Comparison of ENCODE assay signal across 8 cellular contexts in the genomic region with DNA sequence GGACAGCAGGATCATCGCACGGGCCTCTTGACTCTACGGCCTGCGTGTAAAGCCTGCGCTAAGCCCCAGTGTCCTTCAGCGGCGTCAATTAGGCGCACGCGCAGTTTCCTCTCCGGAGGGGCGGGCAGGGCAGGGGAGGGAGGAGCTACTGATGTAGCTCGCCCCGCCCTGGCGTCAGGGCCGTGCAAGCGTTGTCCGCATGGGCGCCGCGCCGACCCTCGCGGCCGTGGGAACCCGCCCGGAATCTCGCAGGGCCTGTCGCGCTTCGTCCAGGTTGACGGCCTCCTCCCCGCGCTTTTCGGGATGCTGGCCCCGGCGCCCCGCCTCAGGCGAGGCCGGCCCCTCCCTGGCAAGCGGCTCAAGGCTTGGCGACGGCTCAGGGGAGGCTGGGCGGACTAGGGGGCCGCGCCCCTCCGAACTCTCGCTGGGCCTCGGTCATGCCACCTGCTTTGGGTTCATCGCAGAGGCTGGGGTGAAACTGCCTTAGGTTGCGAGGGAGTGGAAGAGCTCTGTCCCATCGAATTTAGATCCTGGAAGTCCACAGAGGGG.
DNase-seq lines count a peak whose midpoint lies in the region; TF ChIP-seq lines count a peak whose summit lies in the region.

No MANE protein-coding gene starts in this region.

- no peak for TF ChIP-seq CTCF in endothelial cell (IDR thresholded peaks at IDR 0.05; ENCODE audit: unreplicated experiment)

- no peaks in the 10 kb centered on the region for H3K9me2 ChIP-seq in GM23248 (ENCODE audit: insufficient read depth)

- peak; percentile 55 for DNase-seq in DMS53 treated with DMSO at 0.1 percent for 48 hours (lab: John Stamatoyannopoulos, UW; ENCODE audit: unreplicated experiment)
- peak; percentile 95 for DNase-seq in GM23248
- DNase-seq in NCI-H187 (lab: John Stamatoyannopoulos, UW): peak; percentile 52 to 79
- DNase-seq in activated CD8-positive, alpha-beta memory T cell treated with anti-CD3 and anti-CD28 coated beads, Interleukin-2, amount 50 U/mL, for 48 hours: peak; percentile 84
- peak; percentile 75 for DNase-seq in endothelial cell (ENCODE audit: low spot score)
- DNase-seq in stimulated activated CD8-positive, alpha-beta memory T cell treated with anti-CD3 and anti-CD28 coated beads, Interleukin-15, amount 100 ng/mL, for 1 hour (ENCODE audit: low read depth): peak; percentile 24
- no peak for DNase-seq in NCI-H2107 treated with DMSO at 0.1 percent for 48 hours (lab: John Stamatoyannopoulos, UW; ENCODE audit: unreplicated experiment)

- H3K27me3 ChIP-seq in GM23248 (replicated peaks; ENCODE audit: insufficient read depth): no peaks in the 10 kb centered on the region

- in situ Hi-C loops in GM23248 (cut with MboI): no loop called here

- peaks cover 14% of the 10 kb centered on the region for H3K4me1 Mint-ChIP-seq in endothelial cell (ENCODE audit: unreplicated experiment)

- H3K36me3 ChIP-seq in GM23248 (ENCODE audit: low read depth) (no peaks in the 10 kb centered on the region; the same call in 1 of the 2 replicates), mesodermal cell (ENCODE audit: control insufficient read depth, insufficient read depth, low read length) (peaks cover 15% of the 10 kb centered on the region)

- no peak overlapping the region for H3K27ac Mint-ChIP-seq in endothelial cell (ENCODE audit: unreplicated experiment)

- no peaks in the 10 kb centered on the region for H4K20me1 ChIP-seq in GM23248 (ENCODE audit: insufficient read depth)

- H3K27me3 Mint-ChIP-seq in endothelial cell (ENCODE audit: unreplicated experiment): peaks cover 10% of the 10 kb centered on the region

- H3F3A ChIP-seq in GM23248 (ENCODE audit: insufficient read depth): 0 out of 2 replicates have a peak, but pooled peaks cover 5% of the 10 kb centered on the region

- H3K27ac ChIP-seq in GM23248 (peak overlapping the region; percentile 25; the same call in 1 of the 2 replicates), mesodermal cell (ENCODE audit: low read depth, low read length, severe bottlenecking) (no peak overlapping the region)

- H3K36me3 Mint-ChIP-seq in endothelial cell (ENCODE audit: low read depth, unreplicated experiment): peaks cover 12% of the 10 kb centered on the region

- peak overlapping the region; percentile 81 for H3K9ac ChIP-seq in GM23248

- peak overlapping the region; percentile 59 for H3K4me3 Mint-ChIP-seq in endothelial cell (ENCODE audit: unreplicated experiment)

- peak overlapping the region; percentile 77 for H3K4me2 ChIP-seq in GM23248 (ENCODE audit: unreplicated experiment)

- 14 to 15% methylated on average over 27 to 32 of the region's 52 CpGs for WGBS in GM23248 (ENCODE audit: low coverage in 1 of 2, low lambda C conversion rate in 2 of 2, missing lambda C conversion rate in 2 of 2), 2 experiments
- WGBS in mesodermal cell (ENCODE audit: insufficient coverage in 2 of 2), 2 experiments: 34 to 37% methylated on average over 39 to 46 of the region's 52 CpGs

- H3K4me3 ChIP-seq in GM23248: peak overlapping the region; percentile 66
- peak overlapping the region; percentile 14 for H3K4me3 ChIP-seq in mesodermal cell (ENCODE audit: extremely low read depth, insufficient read depth, low read length, poor library complexity, severe bottlenecking)

- 0 out of 2 replicates have a peak, but pooled peaks cover 4% of the 10 kb centered on the region for H3K79me2 ChIP-seq in GM23248 (ENCODE audit: insufficient read depth)

- peaks cover 14% of the 10 kb centered on the region for H3K4me1 ChIP-seq in GM23248 (ENCODE audit: insufficient read depth)
- no peaks in the 10 kb centered on the region for H3K4me1 ChIP-seq in mesodermal cell (ENCODE audit: control insufficient read depth, insufficient read depth, low read length, poor library complexity, severe bottlenecking)

- H2AFZ ChIP-seq in GM23248: peak overlapping the region; percentile 80

- H3K9me3 ChIP-seq in GM23248 (ENCODE audit: low read depth) (no peaks in the 10 kb centered on the region), mesodermal cell (ENCODE audit: control insufficient read depth, low read length) (no peaks in the 10 kb centered on the region)

- H3K9me3 Mint-ChIP-seq in endothelial cell (ENCODE audit: unreplicated experiment): no peaks in the 10 kb centered on the region
